Comparison of ENCODE assay signal across 1 cellular context in genomic region chr14:68727315-68728078, GRCh38.
TF ChIP-seq lines count a peak whose summit lies in the region.

No MANE protein-coding gene starts in this region.

TF ChIP-seq in K562, 482 proteins besides CTCF, POLR2A, EP300 and RAD21 (continued from another document and continues in another):
- TF ChIP-seq MGA (IDR thresholded peaks at IDR 0.05) (0 out of 2 replicates have a peak, but pooled peaks have one; percentile 39), XRCC4 (IDR thresholded peaks at IDR 0.05; ENCODE audit: extremely low read depth, insufficient read depth, insufficient read length) (no peak), ZNF212 (CRISPR knock-in tag; IDR thresholded peaks at IDR 0.05) (no peak), ZNF3 (CRISPR knock-in tag; IDR thresholded peaks at IDR 0.05) (no peak), SAFB2 (IDR thresholded peaks at IDR 0.05; ENCODE audit: borderline replicate concordance, low read depth, low read length, severe bottlenecking) (no peak), MAZ (CRISPR knock-in tag; conservative IDR thresholded peaks at IDR 0.05 in 1 of 2, IDR thresholded peaks at IDR 0.05 in 1 of 2) (no peak), RUNX1 (IDR thresholded peaks at IDR 0.05; ENCODE audit: low read depth) (no peak), KLF10 (CRISPR knock-in tag; IDR thresholded peaks at IDR 0.05) (no peak), DPF2 (IDR thresholded peaks at IDR 0.05) (peak; percentile 63; the same call in 1 of the 2 replicates), ATF6 (CRISPR knock-in tag; IDR thresholded peaks at IDR 0.05) (no peak), THRB (CRISPR knock-in tag; conservative IDR thresholded peaks at IDR 0.05) (no peak), NFIX (CRISPR knock-in tag; IDR thresholded peaks at IDR 0.05; ENCODE audit: low read depth) (no peak), SNIP1 (IDR thresholded peaks at IDR 0.05; ENCODE audit: low read depth) (no peak), STAT5A (IDR thresholded peaks at IDR 0.05; ENCODE audit: borderline replicate concordance, low read length) (no peak), NRF1 (conservative IDR thresholded peaks at IDR 0.05 in 1 of 2, IDR thresholded peaks at IDR 0.05 in 1 of 2) (peak; percentile 6 to 34; a peak in 1 of 4 replicates), TSC22D4 (tag; IDR thresholded peaks at IDR 0.05) (no peak), MYNN (IDR thresholded peaks at IDR 0.05) (no peak), MYNN (CRISPR knock-in tag; IDR thresholded peaks at IDR 0.05) (no peak), POLR3G (IDR thresholded peaks at IDR 0.05; ENCODE audit: extremely low read depth, insufficient read length, insufficient replicate concordance) (no peak), IRF2 (CRISPR knock-in tag; IDR thresholded peaks at IDR 0.05) (no peak), CHD2 (IDR thresholded peaks at IDR 0.05; ENCODE audit: low read depth, low read length) (no peak), PML (IDR thresholded peaks at IDR 0.05; ENCODE audit: low read length) (no peak), TAF1 (IDR thresholded peaks at IDR 0.05; ENCODE audit: control insufficient read depth, extremely low read depth, insufficient read depth, low read length, severe bottlenecking) (no peak), IRF1 (CRISPR knock-in tag; IDR thresholded peaks at IDR 0.05; ENCODE audit: borderline replicate concordance) (no peak), ATF4 (CRISPR knock-in tag; IDR thresholded peaks at IDR 0.05) (no peak), HMGXB4 (CRISPR knock-in tag; IDR thresholded peaks at IDR 0.05) (no peak), GATA2 (CRISPR knock-in tag; IDR thresholded peaks at IDR 0.05) (no peak), SMARCB1 (IDR thresholded peaks at IDR 0.05; ENCODE audit: insufficient read length, low read depth) (no peak), NR4A1 (CRISPR knock-in tag; IDR thresholded peaks at IDR 0.05) (no peak), NR4A1 (tag; IDR thresholded peaks at IDR 0.05) (no peak), UBTF (IDR thresholded peaks at IDR 0.05; ENCODE audit: borderline replicate concordance in 1 of 2, low read depth in 2 of 2, low read length in 2 of 2) (no peak), ZNF282 (CRISPR knock-in tag; IDR thresholded peaks at IDR 0.05) (no peak), ZNF431 (CRISPR knock-in tag; IDR thresholded peaks at IDR 0.05) (no peak), MTF1 (CRISPR knock-in tag; IDR thresholded peaks at IDR 0.05; ENCODE audit: borderline replicate concordance) (no peak), SMARCC2 (IDR thresholded peaks at IDR 0.05; ENCODE audit: low read depth) (no peak), MED1 (CRISPR knock-in tag; IDR thresholded peaks at IDR 0.05; ENCODE audit: borderline replicate concordance) (no peak), ZBED1 (IDR thresholded peaks at IDR 0.05) (no peak), SIN3A (IDR thresholded peaks at IDR 0.05; ENCODE audit: borderline replicate concordance in 2 of 2, control insufficient read depth in 1 of 2, low read depth in 2 of 2, low read length in 2 of 2) (no peak), RBM34 (IDR thresholded peaks at IDR 0.05; ENCODE audit: borderline replicate concordance, insufficient read depth, low read length) (no peak), MYBL2 (IDR thresholded peaks at IDR 0.05; ENCODE audit: low read depth) (no peak), MYBL2 (CRISPR knock-in tag; IDR thresholded peaks at IDR 0.05; ENCODE audit: borderline replicate concordance) (no peak), SMARCA5 (IDR thresholded peaks at IDR 0.05) (no peak), ZNF766 (CRISPR knock-in tag; conservative IDR thresholded peaks at IDR 0.05) (no peak), MCM5 (IDR thresholded peaks at IDR 0.05; ENCODE audit: low read depth) (no peak)
